In the genomic region with DNA sequence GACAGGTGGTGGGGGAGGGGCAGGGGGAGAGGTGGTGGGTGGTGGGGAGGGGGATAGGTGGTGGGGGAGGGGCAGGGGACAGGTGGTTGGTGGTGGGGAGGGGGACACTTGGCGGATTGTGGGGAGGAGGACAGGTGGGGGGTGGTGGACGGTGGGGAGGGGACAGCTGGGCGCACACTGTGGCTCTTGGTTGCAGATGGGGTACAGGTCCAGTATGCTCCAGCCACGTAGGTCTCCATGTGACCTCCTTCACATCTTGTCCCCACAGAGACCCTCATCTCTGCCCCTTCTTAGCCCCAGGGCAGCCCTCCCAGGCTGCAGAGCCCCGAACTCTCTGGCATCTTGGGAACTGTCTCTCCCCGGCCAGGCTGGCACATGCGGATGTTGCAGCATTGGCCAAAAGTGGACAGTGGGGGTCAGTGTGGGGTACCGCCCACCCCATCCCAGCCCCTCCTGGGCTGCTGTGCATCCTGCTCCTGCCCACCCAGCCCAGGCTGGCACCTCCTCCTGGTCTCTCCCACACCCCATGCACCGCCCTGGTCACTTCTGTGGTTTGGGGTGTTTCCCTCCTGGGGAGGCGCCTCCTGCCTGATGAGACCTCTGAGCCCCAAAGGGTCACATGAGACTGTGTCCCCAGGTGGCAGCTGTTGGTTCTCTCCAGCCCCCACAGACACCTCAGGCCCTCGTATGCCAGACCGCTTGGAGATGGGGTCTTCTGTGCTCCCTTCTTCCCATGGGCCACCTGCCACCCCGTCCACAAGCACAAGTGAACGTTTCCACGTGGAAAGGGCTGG, we compare ENCODE assay signal across 10 cellular contexts. TPM values are rescaled to one million over a fixed set of nuclear protein-coding genes. Genes with fewer than 3 reads are reported as not detected.
A peak's percentile ranks its signal among the peaks of the same experiment; 100 is the strongest.
DNase-seq lines count a peak whose midpoint lies in the region; ATAC-seq and TF ChIP-seq lines count a peak whose summit lies in the region.
"Had no signal": no experiment of that assay in that cellular context is flagged by ENCODE, and none has a peak within 500 bp of the region (broad histone marks: within the 10 kb centered on the region; RNA-seq: fewer than 3 reads in every experiment).

No MANE protein-coding gene starts in this region.

- in situ Hi-C loops in GM13976 (cut with MboI; ENCODE audit: low sequenced_read_pairs, unreplicated experiment), result no loop called here

- peaks cover 5% of the 10 kb centered on the region for H3K36me3 Mint-ChIP-seq in CD4-positive, alpha-beta T cell (ENCODE audit: low read depth)
- H3K36me3 Mint-ChIP-seq in T-helper 17 cell (ENCODE audit: low read depth), result no peaks in the 10 kb centered on the region
- H3K36me3 Mint-ChIP-seq in type B pancreatic cell, result no peaks in the 10 kb centered on the region

- DNase-seq in CD4-positive, alpha-beta T cell, result no peak
- DNase-seq in GM13976 (ENCODE audit: low spot score) (peak; percentile 72), T-helper 17 cell (no peak), mesenteric fat pad (ENCODE audit: low spot score) (peak; percentile 82), AG20443 (ENCODE audit: low spot score) (no peak), NCI-H1105 treated with DMSO at 0.1 percent for 48 hours (lab: John Stamatoyannopoulos, UW) (no peak), foreskin melanocyte (no peak), type B pancreatic cell (ENCODE audit: extremely low spot score, unreplicated experiment) (no peak)

- intact Hi-C loops in CD4-positive, alpha-beta T cell (cut with DNase I, micrococcal nuclease), result loop anchor here (10.0 kb wide), 4 partner anchors 95 to 475 kb away; a partner anchor contains a TSS

- H3K4me1 Mint-ChIP-seq in CD4-positive, alpha-beta T cell (ENCODE audit: low read depth), result peaks cover 55% of the 10 kb centered on the region
- peaks cover 41% of the 10 kb centered on the region for H3K4me1 Mint-ChIP-seq in T-helper 17 cell
- H3K4me1 Mint-ChIP-seq in type B pancreatic cell (ENCODE audit: unreplicated experiment), result peaks cover 21% of the 10 kb centered on the region

- H3K9me3 ChIP-seq in CD4-positive, alpha-beta T cell (ENCODE audit: control insufficient read depth, low read length), result no peaks in the 10 kb centered on the region
- no peaks in the 10 kb centered on the region for H3K9me3 ChIP-seq in T-helper 17 cell (ENCODE audit: control insufficient read depth, low read length, poor library complexity, severe bottlenecking)
- H3K9me3 ChIP-seq: pancreas had no signal

- H3K27me3 Mint-ChIP-seq in CD4-positive, alpha-beta T cell, result no peaks in the 10 kb centered on the region
- H3K27me3 Mint-ChIP-seq in T-helper 17 cell, result no peaks in the 10 kb centered on the region
- H3K27me3 Mint-ChIP-seq in type B pancreatic cell, result peaks cover 13% of the 10 kb centered on the region

- TF ChIP-seq CTCF in CD4-positive, alpha-beta T cell (IDR thresholded peaks at IDR 0.05), result no peak
- TF ChIP-seq CTCF in GM13976 (IDR thresholded peaks at IDR 0.05; ENCODE audit: borderline replicate concordance, control extremely low read depth, extremely low read depth, insufficient read depth, missing control alignments), result no peak
- no peak for TF ChIP-seq CTCF in type B pancreatic cell (conservative IDR thresholded peaks at IDR 0.05)

- no peaks in the 10 kb centered on the region for H3K9me3 Mint-ChIP-seq in CD4-positive, alpha-beta T cell
- no peaks in the 10 kb centered on the region for H3K9me3 Mint-ChIP-seq in type B pancreatic cell

- peak overlapping the region; percentile 38 for H3K27ac ChIP-seq in CD4-positive, alpha-beta T cell (ENCODE audit: low read depth, low read length)
- H3K27ac ChIP-seq: SK-N-MC had no signal

- peak overlapping the region; percentile 78 for H3K4me3 Mint-ChIP-seq in CD4-positive, alpha-beta T cell
- H3K4me3 Mint-ChIP-seq in T-helper 17 cell, result peak overlapping the region; percentile 91
- no peak overlapping the region for H3K4me3 Mint-ChIP-seq in type B pancreatic cell

- POLR2A ChIA-PET in CD4-positive, alpha-beta T cell (lab: Charles Lee), result no interaction called here

- ATAC-seq in CD4-positive, alpha-beta T cell (ENCODE audit: poor library complexity), result no peak
- ATAC-seq in T-helper 17 cell, result no peak

- no peaks in the 10 kb centered on the region for H3K27me3 ChIP-seq in CD4-positive, alpha-beta T cell (ENCODE audit: control insufficient read depth, insufficient read depth, low read length)
- H3K27me3 ChIP-seq: pancreas had no signal

- CTCF ChIA-PET in CD4-positive, alpha-beta T cell (lab: Charles Lee), result no interaction called here

- peak overlapping the region; percentile 89 for H3K27ac Mint-ChIP-seq in CD4-positive, alpha-beta T cell
- peak overlapping the region; percentile 93 for H3K27ac Mint-ChIP-seq in T-helper 17 cell
- no peak overlapping the region for H3K27ac Mint-ChIP-seq in type B pancreatic cell

RNA-seq across cellular contexts. Expression of a gene that starts 7.6 kb away (rescaled TPM):
- total RNA-seq in CD4-positive, alpha-beta T cell, result 10 to 100 TPM; 11.5 to 12.0 TPM
- total RNA-seq in T-helper 17 cell (10 to 100 TPM; 10.8 to 13.7 TPM), mesenteric fat pad (21.7 TPM), type B pancreatic cell (ENCODE audit: low replicate concordance) (10.6 and 28.2 TPM in 2 replicates)

Comparison
In these comparisons a context has a peak if more than half of its experiments do, and no peak if none do; other contexts are left out.
1. DNase-seq: peak in GM13976 (single experiment) and mesenteric fat pad (single experiment); none in CD4-positive, alpha-beta T cell (0 of 10), T-helper 17 cell (0 of 3), AG20443 (single experiment), NCI-H1105 treated with DMSO at 0.1 percent for 48 hours (single experiment), foreskin melanocyte (single experiment) and type B pancreatic cell (single experiment).